ENCODE assay signal across 3 cellular contexts in the genomic region with DNA sequence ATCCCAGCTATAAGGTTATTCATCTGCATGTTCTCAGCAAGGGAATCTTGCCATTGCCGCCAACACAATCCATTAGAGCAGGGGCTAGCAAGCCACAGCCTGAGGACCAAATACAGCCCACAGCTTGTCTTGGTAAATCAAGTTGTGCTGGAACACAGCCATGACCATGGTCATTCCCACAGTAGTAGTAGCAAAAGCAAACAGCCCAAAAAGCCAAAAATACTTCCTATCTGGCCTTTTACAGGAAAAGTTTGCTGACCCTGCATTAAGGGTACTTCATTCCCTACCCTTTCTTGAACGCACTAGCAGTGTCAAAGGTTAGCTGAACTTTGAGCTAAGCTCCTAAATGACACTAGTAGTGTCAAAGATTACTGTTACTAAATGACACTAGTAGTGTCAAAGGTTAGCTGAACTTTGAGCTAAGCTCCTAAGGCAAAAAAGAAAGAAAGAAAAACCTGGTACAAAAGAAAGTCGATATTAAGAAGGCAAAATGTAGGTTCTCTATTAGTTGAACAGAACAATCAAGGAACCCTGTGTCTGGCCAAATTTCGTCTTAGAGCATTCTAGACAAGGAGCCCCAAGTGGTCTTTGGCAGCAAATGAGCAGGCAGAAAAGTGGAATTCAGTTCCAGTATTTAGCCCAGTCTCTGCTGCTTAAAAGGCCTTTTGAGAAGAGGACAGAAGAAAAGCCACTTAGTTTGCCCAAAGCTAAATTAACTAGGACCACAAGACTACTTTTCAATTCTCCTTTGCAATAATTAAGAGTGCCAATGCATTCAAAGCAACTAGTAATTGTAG.
TF ChIP-seq lines count a peak whose summit lies in the region.

No MANE protein-coding gene starts in this region.

TF ChIP-seq in K562, 482 proteins besides CTCF, POLR2A, EP300 and RAD21:
- peak; percentile 55 for TF ChIP-seq ZNF316 (IDR thresholded peaks at IDR 0.05)
- TF ChIP-seq C11orf30 (IDR thresholded peaks at IDR 0.05; ENCODE audit: low read depth) = peak; percentile 37
- TF ChIP-seq SIN3B (IDR thresholded peaks at IDR 0.05; ENCODE audit: low read depth) = no peak

TF ChIP-seq in liver, 16 proteins besides CTCF, POLR2A, EP300 and RAD21:
- TF ChIP-seq SP1 (IDR thresholded peaks at IDR 0.05) (peak; percentile 33), HNF4A (conservative IDR thresholded peaks at IDR 0.05) (peak; percentile 92 to 93), NR2F2 (IDR thresholded peaks at IDR 0.05) (peak; percentile 99), RXRA (IDR thresholded peaks at IDR 0.05) (peak; percentile 67 to 80), HNF4G (IDR thresholded peaks at IDR 0.05) (peak; percentile 66)
- TF ChIP-seq, protein P1, sequence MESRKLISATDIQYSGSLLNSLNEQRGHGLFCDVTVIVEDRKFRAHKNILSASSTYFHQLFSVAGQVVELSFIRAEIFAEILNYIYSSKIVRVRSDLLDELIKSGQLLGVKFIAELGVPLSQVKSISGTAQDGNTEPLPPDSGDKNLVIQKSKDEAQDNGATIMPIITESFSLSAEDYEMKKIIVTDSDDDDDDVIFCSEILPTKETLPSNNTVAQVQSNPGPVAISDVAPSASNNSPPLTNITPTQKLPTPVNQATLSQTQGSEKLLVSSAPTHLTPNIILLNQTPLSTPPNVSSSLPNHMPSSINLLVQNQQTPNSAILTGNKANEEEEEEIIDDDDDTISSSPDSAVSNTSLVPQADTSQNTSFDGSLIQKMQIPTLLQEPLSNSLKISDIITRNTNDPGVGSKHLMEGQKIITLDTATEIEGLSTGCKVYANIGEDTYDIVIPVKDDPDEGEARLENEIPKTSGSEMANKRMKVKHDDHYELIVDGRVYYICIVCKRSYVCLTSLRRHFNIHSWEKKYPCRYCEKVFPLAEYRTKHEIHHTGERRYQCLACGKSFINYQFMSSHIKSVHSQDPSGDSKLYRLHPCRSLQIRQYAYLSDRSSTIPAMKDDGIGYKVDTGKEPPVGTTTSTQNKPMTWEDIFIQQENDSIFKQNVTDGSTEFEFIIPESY (IDR thresholded peaks at IDR 0.05) = no peak
TF ChIP-seq in liver: peak in this region for 5.

TF ChIP-seq in SK-N-SH treated with all-trans-retinoic acid at 6 μM for 48 hours, 23 proteins besides CTCF, POLR2A, EP300 and RAD21:
- TF ChIP-seq ZNF70 (CRISPR knock-in tag; IDR thresholded peaks at IDR 0.05) = no peak
- TF ChIP-seq, protein P2, sequence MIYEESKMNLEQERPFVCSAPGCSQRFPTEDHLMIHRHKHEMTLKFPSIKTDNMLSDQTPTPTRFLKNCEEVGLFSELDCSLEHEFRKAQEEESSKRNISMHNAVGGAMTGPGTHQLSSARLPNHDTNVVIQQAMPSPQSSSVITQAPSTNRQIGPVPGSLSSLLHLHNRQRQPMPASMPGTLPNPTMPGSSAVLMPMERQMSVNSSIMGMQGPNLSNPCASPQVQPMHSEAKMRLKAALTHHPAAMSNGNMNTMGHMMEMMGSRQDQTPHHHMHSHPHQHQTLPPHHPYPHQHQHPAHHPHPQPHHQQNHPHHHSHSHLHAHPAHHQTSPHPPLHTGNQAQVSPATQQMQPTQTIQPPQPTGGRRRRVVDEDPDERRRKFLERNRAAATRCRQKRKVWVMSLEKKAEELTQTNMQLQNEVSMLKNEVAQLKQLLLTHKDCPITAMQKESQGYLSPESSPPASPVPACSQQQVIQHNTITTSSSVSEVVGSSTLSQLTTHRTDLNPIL (CRISPR knock-in tag; IDR thresholded peaks at IDR 0.05; ENCODE audit: low read depth) = no peak
- TF ChIP-seq ZNF565 (CRISPR knock-in tag; conservative IDR thresholded peaks at IDR 0.05; ENCODE audit: low read depth) = no peak
- TF ChIP-seq ARNTL (CRISPR knock-in tag; IDR thresholded peaks at IDR 0.05; ENCODE audit: borderline replicate concordance, low read depth) = no peak
- TF ChIP-seq GLIS3 (CRISPR knock-in tag; IDR thresholded peaks at IDR 0.05) = no peak
- TF ChIP-seq, protein P3, sequence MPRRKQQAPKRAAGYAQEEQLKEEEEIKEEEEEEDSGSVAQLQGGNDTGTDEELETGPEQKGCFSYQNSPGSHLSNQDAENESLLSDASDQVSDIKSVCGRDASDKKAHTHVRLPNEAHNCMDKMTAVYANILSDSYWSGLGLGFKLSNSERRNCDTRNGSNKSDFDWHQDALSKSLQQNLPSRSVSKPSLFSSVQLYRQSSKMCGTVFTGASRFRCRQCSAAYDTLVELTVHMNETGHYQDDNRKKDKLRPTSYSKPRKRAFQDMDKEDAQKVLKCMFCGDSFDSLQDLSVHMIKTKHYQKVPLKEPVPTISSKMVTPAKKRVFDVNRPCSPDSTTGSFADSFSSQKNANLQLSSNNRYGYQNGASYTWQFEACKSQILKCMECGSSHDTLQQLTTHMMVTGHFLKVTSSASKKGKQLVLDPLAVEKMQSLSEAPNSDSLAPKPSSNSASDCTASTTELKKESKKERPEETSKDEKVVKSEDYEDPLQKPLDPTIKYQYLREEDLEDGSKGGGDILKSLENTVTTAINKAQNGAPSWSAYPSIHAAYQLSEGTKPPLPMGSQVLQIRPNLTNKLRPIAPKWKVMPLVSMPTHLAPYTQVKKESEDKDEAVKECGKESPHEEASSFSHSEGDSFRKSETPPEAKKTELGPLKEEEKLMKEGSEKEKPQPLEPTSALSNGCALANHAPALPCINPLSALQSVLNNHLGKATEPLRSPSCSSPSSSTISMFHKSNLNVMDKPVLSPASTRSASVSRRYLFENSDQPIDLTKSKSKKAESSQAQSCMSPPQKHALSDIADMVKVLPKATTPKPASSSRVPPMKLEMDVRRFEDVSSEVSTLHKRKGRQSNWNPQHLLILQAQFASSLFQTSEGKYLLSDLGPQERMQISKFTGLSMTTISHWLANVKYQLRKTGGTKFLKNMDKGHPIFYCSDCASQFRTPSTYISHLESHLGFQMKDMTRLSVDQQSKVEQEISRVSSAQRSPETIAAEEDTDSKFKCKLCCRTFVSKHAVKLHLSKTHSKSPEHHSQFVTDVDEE (CRISPR knock-in tag; IDR thresholded peaks at IDR 0.05) = no peak
- TF ChIP-seq ZC3H10 (CRISPR knock-in tag; IDR thresholded peaks at IDR 0.05) = no peak
- TF ChIP-seq RARB (CRISPR knock-in tag; IDR thresholded peaks at IDR 0.05) = no peak
- TF ChIP-seq ZFP30 (CRISPR knock-in tag; IDR thresholded peaks at IDR 0.05) = no peak
- TF ChIP-seq TCF4 (CRISPR knock-in tag; IDR thresholded peaks at IDR 0.05; ENCODE audit: borderline replicate concordance) = no peak
- TF ChIP-seq SNAI2 (CRISPR knock-in tag; IDR thresholded peaks at IDR 0.05) = no peak
- no peak for TF ChIP-seq ISL1 (CRISPR knock-in tag; IDR thresholded peaks at IDR 0.05)
- no peak for TF ChIP-seq BACH2 (CRISPR knock-in tag; IDR thresholded peaks at IDR 0.05; ENCODE audit: borderline replicate concordance)
- TF ChIP-seq TOX (CRISPR knock-in tag; IDR thresholded peaks at IDR 0.05; ENCODE audit: borderline replicate concordance) = no peak
- TF ChIP-seq ZNF8 (CRISPR knock-in tag; IDR thresholded peaks at IDR 0.05) = no peak
- no peak for TF ChIP-seq OSR1 (CRISPR knock-in tag; IDR thresholded peaks at IDR 0.05)
- no peak for TF ChIP-seq ZFP3 (CRISPR knock-in tag; IDR thresholded peaks at IDR 0.05)
TF ChIP-seq in SK-N-SH treated with all-trans-retinoic acid at 6 μM for 48 hours: peak in this region for 0.
